ENCODE assay signal across 10 cellular contexts in genomic region chr5:135038829-135039525, GRCh38. TPM values are rescaled to one million over a fixed set of nuclear protein-coding genes. Genes with fewer than 3 reads are reported as not detected.
DNase-seq lines count a peak whose midpoint lies in the region; ATAC-seq and TF ChIP-seq lines count a peak whose summit lies in the region.
"Had no signal": no experiment of that assay in that cellular context is flagged by ENCODE, and none has a peak within 500 bp of the region (broad histone marks: within the 10 kb centered on the region; RNA-seq: fewer than 3 reads in every experiment).

No MANE protein-coding gene starts in this region.

- H2AFZ ChIP-seq in SK-N-SH (ENCODE audit: low read depth) = no peak overlapping the region

- no peaks in the 10 kb centered on the region for H3K9me2 ChIP-seq in SK-N-SH

- intact Hi-C loops in sciatic nerve (cut with DNase I) = no loop called here

- CTCF ChIA-PET in SK-N-SH (lab: Yijun Ruan, JAX) = interaction anchor here (1.2 to 3.3 kb wide), 3 partner anchors 14 to 297 kb away, joined by 3 to 11 read pairs (median 3); no protein-coding TSS in a partner anchor

- 18% methylated on average over 28 of the region's 67 CpGs for WGBS in SK-N-SH (ENCODE audit: low lambda C conversion rate)
- WGBS in gastroesophageal sphincter (ENCODE audit: low coverage in 1 of 2), 2 donors = 43% methylated on average over 26 of the region's 67 CpGs; no CpG with 5 or more reads in 1 of the 2 donors

- H3K79me2 ChIP-seq in SK-N-SH (ENCODE audit: insufficient read depth) = no peaks in the 10 kb centered on the region

- peak; percentile 35 for DNase-seq in Daoy (ENCODE audit: low read depth)
- peak; percentile 58 for DNase-seq in SK-N-SH
- no peak for DNase-seq in sciatic nerve (ENCODE audit: low spot score)
- no peak for DNase-seq in caudate nucleus (lab: John Stamatoyannopoulos, UW)
- no peak for DNase-seq in activated effector memory CD4-positive, alpha-beta T cell treated with Interleukin-2 at 50 U/mL for 16 hours
- DNase-seq: effector CD8-positive, alpha-beta T cell; midbrain had no signal

- peak overlapping the region; percentile 28; the same call in 1 of the 2 replicates for H3K4me2 ChIP-seq in SK-N-SH

- POLR2A ChIA-PET in SK-N-SH (lab: Yijun Ruan, JAX) = no interaction called here

- ATAC-seq in gastroesophageal sphincter (peak; percentile 43), sciatic nerve (peak; percentile 7), HG03108 (IDR thresholded peaks at IDR 0.05; ENCODE audit: unreplicated experiment) (no peak), HG03521 (IDR thresholded peaks at IDR 0.05; ENCODE audit: unreplicated experiment) (no peak)

- H3K27me3 ChIP-seq in SK-N-SH (ENCODE audit: insufficient read depth) (peaks cover 93% of the 10 kb centered on the region), gastroesophageal sphincter (peaks cover 88% of the 10 kb centered on the region)

- no peaks in the 10 kb centered on the region for H3K9me3 ChIP-seq in SK-N-SH
- no peaks in the 10 kb centered on the region for H3K9me3 ChIP-seq in gastroesophageal sphincter

- no peak overlapping the region for H3K4me3 ChIP-seq in SK-N-SH (ENCODE audit: low read depth in 2 of 2, low read length in 1 of 2)
- peak overlapping the region; percentile 20 to 56 for H3K4me3 ChIP-seq in gastroesophageal sphincter

- peaks cover 11% of the 10 kb centered on the region; the same call in 1 of the 2 replicates for H4K20me1 ChIP-seq in SK-N-SH (ENCODE audit: insufficient read depth)

- TF ChIP-seq CTCF in SK-N-SH (IDR thresholded peaks at IDR 0.05) (no peak), gastroesophageal sphincter (IDR thresholded peaks at IDR 0.05) (no peak)

- peak in 1 of 2 donors; percentile 2 for TF ChIP-seq POLR2A in gastroesophageal sphincter (IDR thresholded peaks at IDR 0.05)

- H3K36me3 ChIP-seq in SK-N-SH (replicated peaks in 1 of 2; ENCODE audit: control insufficient read depth in 1 of 2, insufficient read depth in 2 of 2, low read length in 1 of 2) (no peaks in the 10 kb centered on the region), gastroesophageal sphincter (no peaks in the 10 kb centered on the region)

- H3K27ac ChIP-seq in SK-N-SH (ENCODE audit: low read depth in 2 of 2, low read length in 1 of 2) (no peak overlapping the region), gastroesophageal sphincter (peak overlapping the region in 2 of 4 donors; percentile 5 to 54), caudate nucleus (ENCODE audit: low read depth, low read length) (no peak overlapping the region)

- no peak for TF ChIP-seq EP300 in SK-N-SH (IDR thresholded peaks at IDR 0.05; ENCODE audit: borderline replicate concordance in 1 of 2, low read depth in 1 of 2, low read length in 1 of 2)
- no peak for TF ChIP-seq EP300 in gastroesophageal sphincter (IDR thresholded peaks at IDR 0.05)

- H3K4me1 ChIP-seq in SK-N-SH (ENCODE audit: control insufficient read depth in 1 of 2, insufficient read depth in 2 of 2, low read depth in 1 of 2, low read length in 1 of 2) (no peaks in the 10 kb centered on the region; a peak in 1 of 4 replicates), gastroesophageal sphincter (peaks cover 0 to 54% (median 16%) of the 10 kb centered on the region in 3 donors)

- H3F3A ChIP-seq in SK-N-SH (replicated peaks; ENCODE audit: insufficient read depth) = no peaks in the 10 kb centered on the region

- no peak overlapping the region for H3K9ac ChIP-seq in SK-N-SH

- TF ChIP-seq RAD21 in SK-N-SH (IDR thresholded peaks at IDR 0.05; ENCODE audit: low read length) = no peak

TF ChIP-seq in SK-N-SH, 30 proteins besides CTCF, POLR2A, EP300 and RAD21:
- TF ChIP-seq SIN3A (IDR thresholded peaks at IDR 0.05; ENCODE audit: borderline replicate concordance, low read depth, low read length) (no peak), ZBTB33 (IDR thresholded peaks at IDR 0.05; ENCODE audit: borderline replicate concordance, low read depth) (no peak), FOXJ3 (CRISPR knock-in tag; IDR thresholded peaks at IDR 0.05) (no peak), PBX3 (IDR thresholded peaks at IDR 0.05) (no peak), POLR2AphosphoS5 (IDR thresholded peaks at IDR 0.05; ENCODE audit: low read depth, low read length) (no peak), RFX5 (IDR thresholded peaks at IDR 0.05; ENCODE audit: low read length) (no peak), TCF12 (IDR thresholded peaks at IDR 0.05) (no peak), FOSL2 (IDR thresholded peaks at IDR 0.05; ENCODE audit: borderline replicate concordance, low read depth) (no peak), MAX (IDR thresholded peaks at IDR 0.05; ENCODE audit: low read depth) (no peak), ELF1 (IDR thresholded peaks at IDR 0.05) (no peak), CHD2 (IDR thresholded peaks at IDR 0.05; ENCODE audit: low read length, partially characterized antibody) (no peak)
- TF ChIP-seq, protein P1, sequence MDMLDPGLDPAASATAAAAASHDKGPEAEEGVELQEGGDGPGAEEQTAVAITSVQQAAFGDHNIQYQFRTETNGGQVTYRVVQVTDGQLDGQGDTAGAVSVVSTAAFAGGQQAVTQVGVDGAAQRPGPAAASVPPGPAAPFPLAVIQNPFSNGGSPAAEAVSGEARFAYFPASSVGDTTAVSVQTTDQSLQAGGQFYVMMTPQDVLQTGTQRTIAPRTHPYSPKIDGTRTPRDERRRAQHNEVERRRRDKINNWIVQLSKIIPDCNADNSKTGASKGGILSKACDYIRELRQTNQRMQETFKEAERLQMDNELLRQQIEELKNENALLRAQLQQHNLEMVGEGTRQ (IDR thresholded peaks at IDR 0.05; ENCODE audit: borderline replicate concordance, low read depth, low read length) = no peak
- TF ChIP-seq, protein P2, sequence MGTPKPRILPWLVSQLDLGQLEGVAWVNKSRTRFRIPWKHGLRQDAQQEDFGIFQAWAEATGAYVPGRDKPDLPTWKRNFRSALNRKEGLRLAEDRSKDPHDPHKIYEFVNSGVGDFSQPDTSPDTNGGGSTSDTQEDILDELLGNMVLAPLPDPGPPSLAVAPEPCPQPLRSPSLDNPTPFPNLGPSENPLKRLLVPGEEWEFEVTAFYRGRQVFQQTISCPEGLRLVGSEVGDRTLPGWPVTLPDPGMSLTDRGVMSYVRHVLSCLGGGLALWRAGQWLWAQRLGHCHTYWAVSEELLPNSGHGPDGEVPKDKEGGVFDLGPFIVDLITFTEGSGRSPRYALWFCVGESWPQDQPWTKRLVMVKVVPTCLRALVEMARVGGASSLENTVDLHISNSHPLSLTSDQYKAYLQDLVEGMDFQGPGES (IDR thresholded peaks at IDR 0.05; ENCODE audit: low read depth, low read length) = no peak

RNA-seq across cellular contexts. Expression of gene PITX1, which starts 4.9 kb away (rescaled TPM):
- 34.0 and 53.8 TPM in 2 replicates for total RNA-seq in Daoy (2014; rRNA removed; shearing (Covaris generic))
- polyA plus RNA-seq in SK-N-SH (2012; rRNA removed) = not detected in 2 replicates
- 0.13 TPM in 1 of 2 replicates, not detected in the other for polyA plus RNA-seq in SK-N-SH (2012; cell fraction: cytosol; rRNA removed)
- polyA plus RNA-seq in SK-N-SH (2012; cell fraction: nucleus; rRNA removed) = not detected in 2 replicates
- total RNA-seq in gastroesophageal sphincter (100 to 1,000 TPM in 2 of 4 donors, 10 to 100 TPM in 2; 17.0 to 182 (median 79.6) TPM), sciatic nerve (3.6 TPM)

Comparison
In these comparisons a context has a peak if more than half of its experiments do, and no peak if none do; other contexts are left out.
1. DNase-seq: peak in Daoy (single experiment) and SK-N-SH (single experiment); none in sciatic nerve (single experiment), caudate nucleus (0 of 61) and activated effector memory CD4-positive, alpha-beta T cell treated with Interleukin-2 at 50 U/mL for 16 hours (single experiment).
2. H3K4me3 ChIP-seq: peak in gastroesophageal sphincter (2 of 2); none in SK-N-SH (0 of 2).
3. ATAC-seq: peak in gastroesophageal sphincter (single experiment) and sciatic nerve (single experiment); none in HG03108 (single experiment) and HG03521 (single experiment).